ENCODE assay signal across 21 cellular contexts in genomic region chr21:42645211-42646075, GRCh38. TPM values are rescaled to one million over a fixed set of nuclear protein-coding genes. Genes with fewer than 3 reads are reported as not detected.
DNase-seq lines count a peak whose midpoint lies in the region; ATAC-seq and TF ChIP-seq lines count a peak whose summit lies in the region.
"Had no signal": no experiment of that assay in that cellular context is flagged by ENCODE, and none has a peak within 500 bp of the region (broad histone marks: within the 10 kb centered on the region; RNA-seq: fewer than 3 reads in every experiment).

No MANE protein-coding gene starts in this region.

- H3K27ac ChIP-seq in IMR-90 (ENCODE audit: insufficient read depth, low read length) = no peak overlapping the region
- H3K27ac ChIP-seq: C4-2B had no signal

- no peaks in the 10 kb centered on the region for H3K36me3 ChIP-seq in IMR-90 (ENCODE audit: control insufficient read depth, insufficient read depth, low read length)
- H3K36me3 ChIP-seq: HAP-1, MG63 had no signal

- H3K27me3 ChIP-seq in IMR-90 (ENCODE audit: control insufficient read depth, insufficient read depth, low read length) = no peaks in the 10 kb centered on the region; the same call in 1 of the 2 replicates
- H3K27me3 ChIP-seq: MG63 had no signal

- dilution Hi-C loops in IMR-90 (cut with HindIII; ENCODE audit: low sequenced_read_pairs, unreplicated experiment) = no loop called here

- no peak overlapping the region for H2BK20ac ChIP-seq in IMR-90 (ENCODE audit: low read depth, low read length)

- no peak overlapping the region for H3K4me3 Mint-ChIP-seq in glutamatergic neuron (ENCODE audit: unreplicated experiment)
- H3K4me3 Mint-ChIP-seq in activated CD4-positive, alpha-beta T cell treated with anti-CD3 and anti-CD28 coated beads, Interleukin-2, amount 10 ng/mL, durations not matched to agents 24 days and 14 days = no peak overlapping the region
- H3K4me3 Mint-ChIP-seq: IgD-negative memory B cell had no signal

- H2AK9ac ChIP-seq in IMR-90 (replicated peaks; ENCODE audit: low read depth, low read length, poor library complexity) = no peak overlapping the region

- peaks cover 7% of the 10 kb centered on the region for H3K9me3 Mint-ChIP-seq in glutamatergic neuron (ENCODE audit: unreplicated experiment)
- H3K9me3 Mint-ChIP-seq in activated CD4-positive, alpha-beta T cell treated with anti-CD3 and anti-CD28 coated beads, Interleukin-2, amount 10 ng/mL, durations not matched to agents 24 days and 14 days = no peaks in the 10 kb centered on the region
- H3K9me3 Mint-ChIP-seq: IgD-negative memory B cell had no signal

- no peak overlapping the region for H3K4me3 ChIP-seq in IMR-90 (ENCODE audit: insufficient read depth, low read depth, low read length)
- H3K4me3 ChIP-seq: HAP-1, MG63 had no signal

- POLR2A ChIA-PET in IMR-90 (lab: Charles Lee; ENCODE audit: unreplicated experiment) = no interaction called here

- no peak overlapping the region for H4K8ac ChIP-seq in IMR-90 (ENCODE audit: low read depth in 2 of 2, low read length in 2 of 2)

- no peak for ATAC-seq in IMR-90 (ENCODE audit: low read depth)

- H2AK5ac ChIP-seq in IMR-90 (ENCODE audit: low read depth, low read length) = 0 out of 2 replicates have a peak overlapping the region, but pooled peaks have one; percentile 35

- TF ChIP-seq RAD21 in IMR-90 (IDR thresholded peaks at IDR 0.05; ENCODE audit: low read length) = no peak

- CTCF ChIA-PET in IMR-90 (lab: Yijun Ruan, JAX) = no interaction called here

- H3K56ac ChIP-seq in IMR-90 (ENCODE audit: extremely low read depth, insufficient read depth, low read length) = no peak overlapping the region

- H3K27ac Mint-ChIP-seq in glutamatergic neuron (ENCODE audit: unreplicated experiment) = peak overlapping the region; percentile 48
- no peak overlapping the region for H3K27ac Mint-ChIP-seq in activated CD4-positive, alpha-beta T cell treated with anti-CD3 and anti-CD28 coated beads, Interleukin-2, amount 10 ng/mL, durations not matched to agents 24 days and 14 days
- H3K27ac Mint-ChIP-seq: IgD-negative memory B cell had no signal

- H2BK5ac ChIP-seq in IMR-90 (ENCODE audit: low read depth, low read length, poor library complexity, severe bottlenecking) = no peak overlapping the region

- no peaks in the 10 kb centered on the region for H3K9me3 ChIP-seq in IMR-90 (ENCODE audit: control insufficient read depth, insufficient read depth, low read length)
- H3K9me3 ChIP-seq: HAP-1, MG63 had no signal

- no peak overlapping the region for H3K14ac ChIP-seq in IMR-90 (replicated peaks; ENCODE audit: low read depth, low read length)

- H3K4me1 Mint-ChIP-seq in glutamatergic neuron (ENCODE audit: low read depth, unreplicated experiment) = peaks cover 19% of the 10 kb centered on the region
- no peaks in the 10 kb centered on the region for H3K4me1 Mint-ChIP-seq in activated CD4-positive, alpha-beta T cell treated with anti-CD3 and anti-CD28 coated beads, Interleukin-2, amount 10 ng/mL, durations not matched to agents 24 days and 14 days
- H3K4me1 Mint-ChIP-seq: IgD-negative memory B cell had no signal

- WGBS in IMR-90 (ENCODE audit: extremely low coverage in 2 of 2, insufficient read length in 1 of 2), 2 experiments = 86% methylated on average over 17 of the region's 28 CpGs; no CpG with 5 or more reads in 1 of the 2 experiments

- H3K18ac ChIP-seq in IMR-90 (ENCODE audit: low read depth, low read length) = no peak overlapping the region

- H4K91ac ChIP-seq in IMR-90 (ENCODE audit: insufficient read depth, low read depth, low read length) = no peak overlapping the region

- no peaks in the 10 kb centered on the region for H3K79me1 ChIP-seq in IMR-90 (ENCODE audit: low read depth in 1 of 2, low read length in 2 of 2)

- H3K4me2 ChIP-seq in IMR-90 (ENCODE audit: low read depth, low read length) = no peak overlapping the region

- no TSS peak for BruUV-seq in IMR-90 (replicated peaks; lab: Mats Ljungman, UMichigan)

- no peak overlapping the region for H3K4ac ChIP-seq in IMR-90 (ENCODE audit: low read depth, low read length)

- peaks cover 10% of the 10 kb centered on the region for H3K4me1 ChIP-seq in IMR-90 (ENCODE audit: control insufficient read depth, insufficient read depth, low read length)
- H3K4me1 ChIP-seq: HAP-1 had no signal

- no peak overlapping the region for H3K23ac ChIP-seq in IMR-90 (ENCODE audit: low read depth, low read length)

- no peaks in the 10 kb centered on the region for H3K36me3 Mint-ChIP-seq in glutamatergic neuron (ENCODE audit: unreplicated experiment)
- H3K36me3 Mint-ChIP-seq in activated CD4-positive, alpha-beta T cell treated with anti-CD3 and anti-CD28 coated beads, Interleukin-2, amount 10 ng/mL, durations not matched to agents 24 days and 14 days (ENCODE audit: low read depth) = no peaks in the 10 kb centered on the region
- H3K36me3 Mint-ChIP-seq: IgD-negative memory B cell had no signal

- no peak overlapping the region for H2AFZ ChIP-seq in IMR-90 (replicated peaks; ENCODE audit: low read length, poor library complexity)

- no peak overlapping the region for H2BK15ac ChIP-seq in IMR-90 (ENCODE audit: low read depth, low read length)

- H3K9ac ChIP-seq in IMR-90 (ENCODE audit: low read depth, low read length) = no peak overlapping the region

- H2BK120ac ChIP-seq in IMR-90 (ENCODE audit: low read depth, low read length) = no peak overlapping the region

- H4K20me1 ChIP-seq in IMR-90 (ENCODE audit: insufficient read depth, low read length) = no peaks in the 10 kb centered on the region

- DNase-seq in IMR-90 (no peak), NCI-H82 treated with DMSO at 0.1 percent for 48 hours (lab: John Stamatoyannopoulos, UW; ENCODE audit: unreplicated experiment) (peak; percentile 84), glutamatergic neuron (no peak), posterior vena cava (ENCODE audit: low spot score) (peak; percentile 68), NCI-H2107 treated with DMSO at 0.1 percent for 48 hours (lab: John Stamatoyannopoulos, UW; ENCODE audit: unreplicated experiment) (no peak), COLO668 (lab: John Stamatoyannopoulos, UW; ENCODE audit: unreplicated experiment) (no peak)
- no peak for DNase-seq in activated CD4-positive, alpha-beta T cell treated with anti-CD3 and anti-CD28 coated beads, Interleukin-2, amount 10 ng/mL, durations not matched to agents 24 days and 14 days
- DNase-seq: ACHN; GDM1; Kasumi-1; MG63; NCI-H1092; NCI-H1436 treated with DMSO at 0.1 percent for 48 hours; NCI-H2029 treated with DMSO at 0.1 percent for 48 hours; NCI-H446 treated with DMSO at 0.1 percent for 48 hours; NCI-H69; NK-92 treated with Interleukin-12 subunit alpha and Interleukin-12 subunit beta, amount 100 ng/mL, for 24 hours; OCI-M1 had no signal

- H4K5ac ChIP-seq in IMR-90 (ENCODE audit: low read depth, low read length) = no peak overlapping the region

- intact Hi-C loops in IMR-90 (cut with micrococcal nuclease) (no loop called here), posterior vena cava (cut with DNase I) (loop anchor here in 1 of 2 donors (5.0 kb wide), 1 partner anchor 738 kb away; no protein-coding TSS in a partner anchor)
- intact Hi-C loops in activated CD4-positive, alpha-beta T cell treated with anti-CD3 and anti-CD28 coated beads, Interleukin-2, amount 10 ng/mL, durations not matched to agents 24 days and 14 days (cut with micrococcal nuclease) = no loop called here

- TF ChIP-seq POLR2A in IMR-90 (IDR thresholded peaks at IDR 0.05; ENCODE audit: low read depth, low read length) = no peak

- in situ Hi-C loops in IMR-90 (cut with MboI; ENCODE audit: low sequenced_read_pairs) = no loop called here

- TF ChIP-seq CTCF in IMR-90 (conservative IDR thresholded peaks at IDR 0.05; ENCODE audit: low read depth, low read length) (no peak), glutamatergic neuron (IDR thresholded peaks at IDR 0.05; ENCODE audit: partially characterized antibody, unreplicated experiment) (no peak)

- H3K27me3 Mint-ChIP-seq in glutamatergic neuron (ENCODE audit: unreplicated experiment) = peaks cover 11% of the 10 kb centered on the region
- peaks cover 12% of the 10 kb centered on the region for H3K27me3 Mint-ChIP-seq in activated CD4-positive, alpha-beta T cell treated with anti-CD3 and anti-CD28 coated beads, Interleukin-2, amount 10 ng/mL, durations not matched to agents 24 days and 14 days

- no peaks in the 10 kb centered on the region for H3K9me1 ChIP-seq in IMR-90 (ENCODE audit: insufficient read depth, low read length)

TF ChIP-seq in IMR-90, 13 proteins besides CTCF, POLR2A, EP300 and RAD21 (continues in another document):
- TF ChIP-seq BHLHE40 (IDR thresholded peaks at IDR 0.05; ENCODE audit: low read depth, low read length) (no peak), NFE2L2 (IDR thresholded peaks at IDR 0.05; ENCODE audit: low read depth, low read length) (no peak), ELK1 (IDR thresholded peaks at IDR 0.05; ENCODE audit: borderline replicate concordance, low read depth, low read length) (no peak), MXI1 (IDR thresholded peaks at IDR 0.05; ENCODE audit: borderline replicate concordance, low read depth, low read length) (no peak), RCOR1 (IDR thresholded peaks at IDR 0.05; ENCODE audit: insufficient replicate concordance, low read length) (no peak), CEBPB (IDR thresholded peaks at IDR 0.05; ENCODE audit: low read depth, low read length) (no peak), FOS (IDR thresholded peaks at IDR 0.05; ENCODE audit: low read depth, low read length) (no peak), CHD1 (IDR thresholded peaks at IDR 0.05; ENCODE audit: low read depth, low read length) (no peak), RFX5 (IDR thresholded peaks at IDR 0.05; ENCODE audit: low read depth, low read length) (no peak), SMC3 (IDR thresholded peaks at IDR 0.05; ENCODE audit: low read depth, low read length) (no peak)

RNA-seq across cellular contexts. Expression of gene PDE9A, which starts 8.0 kb away (rescaled TPM):
- 0.56 and 0.90 TPM in 2 replicates for total RNA-seq in IMR-90 (2012; rRNA removed)
- 0.89 and 1.1 TPM in 2 replicates for polyA plus RNA-seq in IMR-90 (2012; rRNA removed)
- polyA plus RNA-seq in IMR-90 (2012; cell fraction: cytosol; rRNA removed) = 0.63 and 1.4 TPM in 2 replicates
- polyA plus RNA-seq in IMR-90 (2012; cell fraction: nucleus; rRNA removed; ENCODE audit: low replicate concordance) = 0.84 and 1.3 TPM in 2 replicates
- 58.7 TPM for total RNA-seq in glutamatergic neuron (ENCODE audit: unreplicated experiment)
- total RNA-seq in posterior vena cava = 1 to 10 TPM; 4.0 to 5.6 TPM
- total RNA-seq in activated CD4-positive, alpha-beta T cell treated with anti-CD3 and anti-CD28 coated beads, Interleukin-2, amount 10 ng/mL, durations not matched to agents 24 days and 14 days = 10.7 and 13.1 TPM in 2 replicates
- polyA plus RNA-seq: IgD-negative memory B cell had no signal

Comparison
In these comparisons a context has a peak if more than half of its experiments do, and no peak if none do; other contexts are left out.
1. DNase-seq: peak in NCI-H82 treated with DMSO at 0.1 percent for 48 hours (single experiment) and posterior vena cava (single experiment); none in IMR-90 (single experiment), glutamatergic neuron (single experiment), NCI-H2107 treated with DMSO at 0.1 percent for 48 hours (single experiment), activated CD4-positive, alpha-beta T cell treated with anti-CD3 and anti-CD28 coated beads, Interleukin-2, amount 10 ng/mL, durations not matched to agents 24 days and 14 days (single experiment) and COLO668 (single experiment).